ENCODE assay signal across 18 cellular contexts in the genomic region with DNA sequence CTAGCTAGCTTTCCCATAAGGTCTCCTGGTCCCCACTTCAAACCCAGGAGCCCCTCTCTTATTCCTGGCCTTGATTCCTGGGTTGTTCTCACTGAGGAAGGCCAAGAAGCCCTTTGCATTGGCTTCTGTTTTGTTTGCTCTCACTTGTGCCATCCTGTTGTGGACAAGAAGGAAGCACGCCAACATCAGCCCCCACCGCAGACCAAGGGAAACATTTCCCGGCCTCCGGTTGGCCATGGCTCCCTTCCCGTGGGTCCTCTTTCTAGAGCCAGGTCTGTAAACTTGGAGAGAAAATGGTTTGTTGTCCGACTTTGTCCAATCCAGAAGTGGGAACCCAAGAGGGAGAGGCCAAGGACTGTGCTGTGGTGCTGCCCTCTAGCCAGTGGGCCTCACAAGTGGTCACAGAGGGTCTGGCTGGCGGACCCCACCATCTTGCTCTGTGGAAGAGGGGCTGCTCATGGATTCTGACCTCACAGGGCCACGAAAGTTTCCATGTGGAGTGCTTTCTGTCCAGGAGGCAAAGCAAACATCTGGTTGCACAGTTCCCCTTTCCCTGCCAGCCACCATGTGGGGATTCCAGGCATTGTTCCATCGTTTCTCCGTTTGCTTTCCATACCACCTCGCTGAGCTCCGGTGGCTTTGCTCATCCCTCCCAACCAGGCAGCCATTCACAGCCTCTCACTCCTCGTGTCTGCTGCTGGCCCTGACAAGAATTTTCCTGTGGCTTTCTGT. TPM values are rescaled to one million over a fixed set of nuclear protein-coding genes. Genes with fewer than 3 reads are reported as not detected.
DNase-seq lines count a peak whose midpoint lies in the region; ATAC-seq and TF ChIP-seq lines count a peak whose summit lies in the region.
"Had no signal": no experiment of that assay in that cellular context is flagged by ENCODE, and none has a peak within 500 bp of the region (broad histone marks: within the 10 kb centered on the region; RNA-seq: fewer than 3 reads in every experiment).

No MANE protein-coding gene starts in this region.

- peak; percentile 17 for TF ChIP-seq CTCF in AG09309 (IDR thresholded peaks at IDR 0.05; ENCODE audit: control insufficient read depth, insufficient read depth, low read depth, low read length, missing control alignments)

- no peak overlapping the region for H3K4me3 ChIP-seq in AG09309 (ENCODE audit: control insufficient read depth, low read depth, low read length)
- H3K4me3 ChIP-seq: BLaER1, Peyer's patch had no signal

- DNase-seq in AG09309 (ENCODE audit: low read depth): no peak
- peak; percentile 38 for DNase-seq in GM03348 (ENCODE audit: low spot score)
- DNase-seq in fibroblast of gingiva (ENCODE audit: low read depth): peak; percentile 43
- DNase-seq in posterior vena cava (ENCODE audit: low spot score): peak; percentile 74
- DNase-seq in inferior parietal cortex (ENCODE audit: extremely low spot score): no peak
- DNase-seq: EL, H7, IMR-90, MV-4-11, NCI-H1417 treated with DMSO at 0.1 percent for 48 hours, NCI-H2029, NCI-H510A, NCI-H82, Right ventricle myocardium superior had no signal

- intact Hi-C loops in posterior vena cava (cut with DNase I): loop anchor here in 1 of 2 donors (5.0 kb wide), 1 partner anchor 785 kb away; no protein-coding TSS in a partner anchor

- no peak for ATAC-seq in GM18505 (IDR thresholded peaks at IDR 0.05; ENCODE audit: unreplicated experiment)
- ATAC-seq in HG03520 (IDR thresholded peaks at IDR 0.05; ENCODE audit: unreplicated experiment): no peak

- TF ChIP-seq POLR2A in GM18505 (IDR thresholded peaks at IDR 0.05; ENCODE audit: borderline replicate concordance, extremely low read depth, insufficient read depth, insufficient read length): no peak

RNA-seq across cellular contexts. Expression of a gene that starts 18.9 kb away (rescaled TPM):
- 10 to 100 TPM in 1 of 2 donors, 1 to 10 TPM in 1; 3.6 to 12.4 TPM for total RNA-seq in posterior vena cava

Comparison
In these comparisons a context has a peak if more than half of its experiments do, and no peak if none do; other contexts are left out.
1. DNase-seq: peak in GM03348 (single experiment), fibroblast of gingiva (single experiment) and posterior vena cava (single experiment); none in AG09309 (single experiment) and inferior parietal cortex (single experiment).